ENCODE assay signal across 1 cellular context in the genomic region with DNA sequence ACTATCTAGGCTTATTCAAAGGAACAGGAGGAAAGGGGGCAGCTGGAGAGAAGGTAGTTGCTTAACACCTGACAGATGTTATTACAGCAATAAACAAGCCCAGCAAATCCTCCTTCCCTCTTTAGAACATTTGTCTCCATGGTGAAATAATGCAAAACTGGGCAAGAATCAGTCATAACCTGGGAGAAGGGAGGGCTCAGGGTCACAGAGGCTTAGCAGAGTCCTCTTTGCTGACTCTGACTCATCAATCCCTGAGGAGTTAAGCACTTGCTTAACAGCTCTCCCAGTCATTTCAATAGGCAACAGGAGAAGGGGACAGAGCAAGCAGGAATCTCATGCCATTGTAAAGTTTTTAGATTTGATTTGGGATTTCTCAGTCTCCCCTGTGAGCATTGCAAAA.
A peak's percentile ranks its signal among the peaks of the same experiment; 100 is the strongest.
TF ChIP-seq lines count a peak whose summit lies in the region.

No MANE protein-coding gene starts in this region.

TF ChIP-seq in HCT116, 20 proteins besides CTCF, POLR2A, EP300 and RAD21 (continued from another document):
- TF ChIP-seq, protein P1, sequence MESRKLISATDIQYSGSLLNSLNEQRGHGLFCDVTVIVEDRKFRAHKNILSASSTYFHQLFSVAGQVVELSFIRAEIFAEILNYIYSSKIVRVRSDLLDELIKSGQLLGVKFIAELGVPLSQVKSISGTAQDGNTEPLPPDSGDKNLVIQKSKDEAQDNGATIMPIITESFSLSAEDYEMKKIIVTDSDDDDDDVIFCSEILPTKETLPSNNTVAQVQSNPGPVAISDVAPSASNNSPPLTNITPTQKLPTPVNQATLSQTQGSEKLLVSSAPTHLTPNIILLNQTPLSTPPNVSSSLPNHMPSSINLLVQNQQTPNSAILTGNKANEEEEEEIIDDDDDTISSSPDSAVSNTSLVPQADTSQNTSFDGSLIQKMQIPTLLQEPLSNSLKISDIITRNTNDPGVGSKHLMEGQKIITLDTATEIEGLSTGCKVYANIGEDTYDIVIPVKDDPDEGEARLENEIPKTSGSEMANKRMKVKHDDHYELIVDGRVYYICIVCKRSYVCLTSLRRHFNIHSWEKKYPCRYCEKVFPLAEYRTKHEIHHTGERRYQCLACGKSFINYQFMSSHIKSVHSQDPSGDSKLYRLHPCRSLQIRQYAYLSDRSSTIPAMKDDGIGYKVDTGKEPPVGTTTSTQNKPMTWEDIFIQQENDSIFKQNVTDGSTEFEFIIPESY (IDR thresholded peaks at IDR 0.05; ENCODE audit: extremely low read depth, insufficient replicate concordance, low read length): no peak
- TF ChIP-seq, protein P2, sequence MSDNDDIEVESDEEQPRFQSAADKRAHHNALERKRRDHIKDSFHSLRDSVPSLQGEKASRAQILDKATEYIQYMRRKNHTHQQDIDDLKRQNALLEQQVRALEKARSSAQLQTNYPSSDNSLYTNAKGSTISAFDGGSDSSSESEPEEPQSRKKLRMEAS (IDR thresholded peaks at IDR 0.05): no peak
- TF ChIP-seq CBX3 (IDR thresholded peaks at IDR 0.05; ENCODE audit: low read depth) (peak; percentile 58; the same call in 1 of the 2 replicates), POLR2AphosphoS5 (IDR thresholded peaks at IDR 0.05; ENCODE audit: low read depth, low read length) (no peak), FOSL1 (IDR thresholded peaks at IDR 0.05; ENCODE audit: low read depth) (no peak; the same call in 1 of the 2 replicates), EZH2phosphoT487 (IDR thresholded peaks at IDR 0.05; ENCODE audit: borderline replicate concordance) (no peak), TCF7L2 (IDR thresholded peaks at IDR 0.05; ENCODE audit: borderline replicate concordance, extremely low read depth, insufficient read depth, insufficient read length) (peak; percentile 32), ZFX (IDR thresholded peaks at IDR 0.05) (no peak), ZNF274 (IDR thresholded peaks at IDR 0.05; ENCODE audit: low read depth, low read length) (no peak), ELF1 (IDR thresholded peaks at IDR 0.05; ENCODE audit: borderline replicate concordance, low read depth) (no peak), CEBPB (IDR thresholded peaks at IDR 0.05; ENCODE audit: low read depth) (peak; percentile 45; the same call in 1 of the 2 replicates), EZH2 (IDR thresholded peaks at IDR 0.05) (no peak)
